Comparison of ENCODE assay signal across 5 cellular contexts in the genomic region with DNA sequence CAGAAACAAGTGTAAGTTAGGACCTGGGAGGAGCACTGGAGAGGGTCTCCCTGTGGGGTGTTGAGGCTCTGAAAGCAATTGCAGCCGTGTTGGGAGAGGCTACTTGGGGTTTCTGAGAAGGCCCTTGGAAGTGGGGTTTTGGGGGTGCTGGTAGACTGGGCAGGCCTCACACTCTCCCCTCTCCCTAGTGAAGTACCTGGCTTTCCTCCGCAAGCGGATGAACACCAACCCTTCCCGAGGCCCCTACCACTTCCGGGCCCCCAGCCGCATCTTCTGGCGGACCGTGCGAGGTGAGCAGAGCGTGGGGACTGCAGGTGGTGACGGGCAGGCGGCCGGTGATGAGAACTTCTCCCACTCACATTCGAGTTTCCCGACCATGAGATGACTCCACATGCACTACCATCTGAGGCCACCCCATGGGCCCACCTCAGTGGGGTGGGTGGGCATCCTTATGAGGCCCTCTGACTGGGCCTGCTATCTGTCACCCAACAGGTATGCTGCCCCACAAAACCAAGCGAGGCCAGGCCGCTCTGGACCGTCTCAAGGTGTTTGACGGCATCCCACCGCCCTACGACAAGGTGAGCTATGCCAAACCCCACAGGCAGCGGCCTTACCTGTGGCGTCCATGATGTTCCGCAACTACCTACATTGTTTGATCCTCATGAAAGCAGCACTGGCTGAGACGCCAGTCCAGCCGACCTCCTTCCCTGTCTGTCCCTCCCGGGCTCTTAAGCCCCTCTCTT. TPM values are rescaled to one million over a fixed set of nuclear protein-coding genes. Genes with fewer than 3 reads are reported as not detected.
A peak's percentile ranks its signal among the peaks of the same experiment; 100 is the strongest.
DNase-seq lines count a peak whose midpoint lies in the region; ATAC-seq and TF ChIP-seq lines count a peak whose summit lies in the region.
"Had no signal": no experiment of that assay in that cellular context is flagged by ENCODE, and none has a peak within 500 bp of the region (broad histone marks: within the 10 kb centered on the region; RNA-seq: fewer than 3 reads in every experiment).

No MANE protein-coding gene starts in this region.

- peaks cover 8% of the 10 kb centered on the region for H3K36me3 Mint-ChIP-seq in natural killer cell

- peaks cover 0 to 33% (median 19%) of the 10 kb centered on the region in 4 donors for H3K4me1 ChIP-seq in Peyer's patch

- H3K9me3 ChIP-seq in Peyer's patch: no peaks in the 10 kb centered on the region
- H3K9me3 ChIP-seq: ascending aorta had no signal

- H3K36me3 ChIP-seq in Peyer's patch: peaks cover 0 to 37% (median 0%) of the 10 kb centered on the region in 3 donors

- intact Hi-C loops in natural killer cell (cut with micrococcal nuclease): no loop called here

- H3K27me3 ChIP-seq in Peyer's patch: no peaks in the 10 kb centered on the region
- H3K27me3 ChIP-seq: ascending aorta had no signal

- TF ChIP-seq CTCF in Peyer's patch (IDR thresholded peaks at IDR 0.05): no peak
- no peak for TF ChIP-seq CTCF in natural killer cell (IDR thresholded peaks at IDR 0.05)

- H3K27ac Mint-ChIP-seq in natural killer cell: peak overlapping the region in 1 of 2 donors; percentile 59

- H3K27ac ChIP-seq in Peyer's patch: peak overlapping the region in 3 of 4 donors; percentile 94 to 95 (median 95)

- peaks cover 31 to 37% of the 10 kb centered on the region in 2 donors for H3K4me1 Mint-ChIP-seq in natural killer cell

- DNase-seq in Peyer's patch (no peak), natural killer cell (no peak)

- no peak for TF ChIP-seq POLR2A in Peyer's patch (IDR thresholded peaks at IDR 0.05)

- H3K27me3 Mint-ChIP-seq in natural killer cell (ENCODE audit: low read depth in 2 of 2): no peaks in the 10 kb centered on the region

- peak overlapping the region in 1 of 4 donors; percentile 95 for H3K4me3 ChIP-seq in Peyer's patch

- ATAC-seq in natural killer cell (no peak), GM21447 (IDR thresholded peaks at IDR 0.05; ENCODE audit: unreplicated experiment) (no peak), esophagus mucosa (no peak)

- H3K4me3 Mint-ChIP-seq in natural killer cell: peak overlapping the region; percentile 35

- no peaks in the 10 kb centered on the region for H3K9me3 Mint-ChIP-seq in natural killer cell

RNA-seq across cellular contexts. Expression of a gene that starts 3.0 kb away (rescaled TPM):
- total RNA-seq in Peyer's patch: 1,000 to 10,000 TPM; 1,523 to 3,539 (median 1,798) TPM
- total RNA-seq in natural killer cell: 1,000 to 10,000 TPM; 1,881 to 2,284 (median 2,283) TPM
- 2,820 TPM for total RNA-seq in esophagus mucosa

RNA-seq across cellular contexts. Expression of a gene that starts 5.8 kb away (rescaled TPM):
- total RNA-seq in Peyer's patch (1,000 to 10,000 TPM; 1,400 to 3,556 (median 1,785) TPM), natural killer cell (1,000 to 10,000 TPM; 1,427 to 1,714 (median 1,549) TPM), esophagus mucosa (1,446 TPM)

RNA-seq across cellular contexts. Expression of a gene that starts 16.4 kb away (rescaled TPM):
- total RNA-seq in Peyer's patch: 10 to 100 TPM in 1 of 4 donors, 1 to 10 TPM in 3; 2.8 to 22.3 (median 5.0) TPM
- total RNA-seq in natural killer cell: 10 to 100 TPM; 44.7 to 65.7 (median 64.8) TPM
- total RNA-seq in esophagus mucosa: 3.3 TPM

RNA-seq across cellular contexts. Expression of a gene that starts 22.0 kb away (rescaled TPM):
- 100 to 1,000 TPM; 239 to 985 (median 837) TPM for total RNA-seq in Peyer's patch
- total RNA-seq in natural killer cell: 10 to 100 TPM; 13.5 to 39.2 (median 19.9) TPM
- 30.4 TPM for total RNA-seq in esophagus mucosa

RNA-seq across cellular contexts. Expression of a gene that starts 37.3 kb away (rescaled TPM):
- total RNA-seq in Peyer's patch (100 to 1,000 TPM in 3 of 4 donors, 10 to 100 TPM in 1; 78.6 to 199 (median 151) TPM), natural killer cell (1 to 10 TPM; 2.4 to 4.7 (median 3.0) TPM), esophagus mucosa (1.8 TPM)
